8 cellular contexts compared by ENCODE assay signal in the genomic region with DNA sequence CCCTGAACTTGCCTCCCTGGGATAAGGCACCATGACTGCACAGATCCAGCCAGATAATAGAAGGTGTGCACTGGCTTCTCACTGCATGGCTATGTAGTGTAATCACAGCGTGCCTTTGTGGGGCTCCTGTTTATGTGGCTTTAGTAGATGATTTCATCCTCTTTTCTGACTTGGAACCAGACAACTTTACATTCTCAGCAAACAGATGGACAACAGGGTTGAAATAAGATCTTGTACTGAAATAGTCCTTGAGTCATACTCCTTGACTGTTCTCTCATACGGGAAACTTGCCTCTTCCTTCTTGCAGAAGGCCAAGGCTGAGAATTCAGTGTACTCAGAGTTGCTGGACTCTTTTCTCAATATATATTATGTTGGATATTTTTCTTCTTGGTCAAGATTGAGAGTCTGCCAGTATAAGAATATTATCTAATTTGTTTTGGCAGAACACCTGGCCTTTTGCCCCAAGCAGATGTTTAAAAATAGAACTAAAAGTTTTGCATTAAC. TPM values are rescaled to one million over a fixed set of nuclear protein-coding genes. Genes with fewer than 3 reads are reported as not detected.
DNase-seq lines count a peak whose midpoint lies in the region; ATAC-seq and TF ChIP-seq lines count a peak whose summit lies in the region.
"Had no signal": no experiment of that assay in that cellular context is flagged by ENCODE, and none has a peak within 500 bp of the region (broad histone marks: within the 10 kb centered on the region; RNA-seq: fewer than 3 reads in every experiment).

No MANE protein-coding gene starts in this region.

- TF ChIP-seq CTCF in thoracic aorta (IDR thresholded peaks at IDR 0.05), result no peak

- H3K4me1 ChIP-seq in thoracic aorta (ENCODE audit: control insufficient read depth in 1 of 2, low read depth in 2 of 2), result peaks cover 18 to 39% of the 10 kb centered on the region in 2 donors
- H3K4me1 ChIP-seq: SJCRH30 had no signal

- peak; percentile 77 for ATAC-seq in thoracic aorta (ENCODE audit: insufficient number of reproducible peaks, low FRiP score, low read depth)

- no peak overlapping the region for H3K4me3 ChIP-seq in thoracic aorta
- H3K4me3 ChIP-seq: SJCRH30 had no signal

- H3K27ac ChIP-seq in thoracic aorta, result peak overlapping the region; percentile 65 to 67
- H3K27ac ChIP-seq: SJCRH30 had no signal

- DNase-seq in HS-5 (ENCODE audit: low read depth) (peak; percentile 55), astrocyte of the hippocampus (ENCODE audit: low read depth, low spot score) (peak; percentile 88), iris pigment epithelial cell (ENCODE audit: low read depth) (peak; percentile 99), thoracic aorta (ENCODE audit: low spot score) (no peak), COLO829 (ENCODE audit: low spot score) (no peak), activated gamma-delta T cell (lab: John Stamatoyannopoulos, UW) (no peak)
- no peak for DNase-seq in activated effector memory CD4-positive, alpha-beta T cell treated with Interleukin-2 at 50 U/mL for 16 hours

- H3K27me3 ChIP-seq in thoracic aorta (replicated peaks; ENCODE audit: insufficient read depth), result no peaks in the 10 kb centered on the region
- H3K27me3 ChIP-seq: SJCRH30 had no signal

- no peaks in the 10 kb centered on the region for H3K9me3 ChIP-seq in thoracic aorta
- H3K9me3 ChIP-seq: SJCRH30 had no signal

- no peaks in the 10 kb centered on the region for H3K36me3 ChIP-seq in thoracic aorta
- H3K36me3 ChIP-seq: SJCRH30 had no signal

RNA-seq across cellular contexts. Expression of a gene that starts 25.0 kb away (rescaled TPM):
- 10 to 100 TPM; 15.8 to 24.3 TPM for total RNA-seq in thoracic aorta

Comparison
In these comparisons a context has a peak if more than half of its experiments do, and no peak if none do; other contexts are left out.
1. DNase-seq: peak in HS-5 (single experiment), astrocyte of the hippocampus (single experiment) and iris pigment epithelial cell (single experiment); none in thoracic aorta (single experiment), COLO829 (single experiment), activated gamma-delta T cell (single experiment) and activated effector memory CD4-positive, alpha-beta T cell treated with Interleukin-2 at 50 U/mL for 16 hours (single experiment).